In genomic region chr10:68043030-68043429, GRCh38 we compare ENCODE assay signal across 17 cellular contexts. TPM values are rescaled to one million over a fixed set of nuclear protein-coding genes. Genes with fewer than 3 reads are reported as not detected.
A peak's percentile ranks its signal among the peaks of the same experiment; 100 is the strongest.
DNase-seq lines count a peak whose midpoint lies in the region; ATAC-seq, FAIRE-seq and TF ChIP-seq lines count a peak whose summit lies in the region.
"Had no signal": no experiment of that assay in that cellular context is flagged by ENCODE, and none has a peak within 500 bp of the region (broad histone marks: within the 10 kb centered on the region; RNA-seq: fewer than 3 reads in every experiment).

No MANE protein-coding gene starts in this region.

- TF ChIP-seq CTCF in activated CD8-positive, alpha-beta T cell treated with anti-CD3 and anti-CD28 coated beads for 36 hours (IDR thresholded peaks at IDR 0.05), result no peak

- H3K4me1 Mint-ChIP-seq in activated CD8-positive, alpha-beta T cell treated with anti-CD3 and anti-CD28 coated beads for 36 hours (ENCODE audit: low read depth), result peaks cover 30% of the 10 kb centered on the region
- peaks cover 2% of the 10 kb centered on the region for H3K4me1 Mint-ChIP-seq in activated CD8-positive, alpha-beta T cell treated with anti-CD3 and anti-CD28 coated beads, Interleukin-2, amount 10 ng/mL, durations not matched to agents 7 days and 5 days (ENCODE audit: low read depth)

- peak; percentile 60 for ATAC-seq in activated CD8-positive, alpha-beta T cell treated with anti-CD3 and anti-CD28 coated beads for 36 hours
- no peak for ATAC-seq in activated CD8-positive, alpha-beta T cell treated with anti-CD3 and anti-CD28 coated beads, Interleukin-2, amount 10 ng/mL, durations not matched to agents 7 days and 5 days
- ATAC-seq in GM21515 (IDR thresholded peaks at IDR 0.05; ENCODE audit: unreplicated experiment), result no peak
- ATAC-seq: naive thymus-derived CD8-positive, alpha-beta T cell; T-helper 17 cell had no signal

- CTCF ChIA-PET in activated CD8-positive, alpha-beta T cell treated with anti-CD3 and anti-CD28 coated beads for 36 hours (lab: Charles Lee), result interaction anchor here (1.7 kb wide), 1 partner anchor 113 kb away, joined by 7 read pairs; no protein-coding TSS in a partner anchor
- CTCF ChIA-PET in activated CD8-positive, alpha-beta T cell treated with anti-CD3 and anti-CD28 coated beads, Interleukin-2, amount 10 ng/mL, durations not matched to agents 7 days and 5 days (lab: Charles Lee), result no interaction called here

- POLR2A ChIA-PET in activated CD8-positive, alpha-beta T cell treated with anti-CD3 and anti-CD28 coated beads for 36 hours (lab: Charles Lee), result no interaction called here
- POLR2A ChIA-PET in activated CD8-positive, alpha-beta T cell treated with anti-CD3 and anti-CD28 coated beads, Interleukin-2, amount 10 ng/mL, durations not matched to agents 7 days and 5 days (lab: Charles Lee), result no interaction called here

- intact Hi-C loops in activated CD8-positive, alpha-beta T cell treated with anti-CD3 and anti-CD28 coated beads for 36 hours (cut with micrococcal nuclease), result no loop called here

- H3K4me3 Mint-ChIP-seq in activated CD8-positive, alpha-beta T cell treated with anti-CD3 and anti-CD28 coated beads for 36 hours, result no peak overlapping the region
- no peak overlapping the region for H3K4me3 Mint-ChIP-seq in activated CD8-positive, alpha-beta T cell treated with anti-CD3 and anti-CD28 coated beads, Interleukin-2, amount 10 ng/mL, durations not matched to agents 7 days and 5 days
- H3K4me3 Mint-ChIP-seq: activated T-helper 1 cell treated with anti-CD3 and anti-CD28 coated beads, Interleukin-12 subunit alpha, Interleukin-12 subunit beta, Interleukin-2, Interleukin-4 antibody, amounts not matched to agents 30 ng/mL and 10 ng/mL and 1 ng/mL, durations not matched to agents 14 hours and 24 hours and 36 hours; naive thymus-derived CD8-positive, alpha-beta T cell; T-helper 17 cell had no signal

- H3K36me3 Mint-ChIP-seq in activated CD8-positive, alpha-beta T cell treated with anti-CD3 and anti-CD28 coated beads for 36 hours (ENCODE audit: low read depth), result peaks cover 11% of the 10 kb centered on the region
- peaks cover 20% of the 10 kb centered on the region for H3K36me3 Mint-ChIP-seq in activated CD8-positive, alpha-beta T cell treated with anti-CD3 and anti-CD28 coated beads, Interleukin-2, amount 10 ng/mL, durations not matched to agents 7 days and 5 days (ENCODE audit: low read depth)

- H3K27ac Mint-ChIP-seq in activated CD8-positive, alpha-beta T cell treated with anti-CD3 and anti-CD28 coated beads for 36 hours, result peak overlapping the region; percentile 61
- H3K27ac Mint-ChIP-seq in activated CD8-positive, alpha-beta T cell treated with anti-CD3 and anti-CD28 coated beads, Interleukin-2, amount 10 ng/mL, durations not matched to agents 7 days and 5 days, result no peak overlapping the region
- H3K27ac Mint-ChIP-seq: activated T-helper 1 cell treated with anti-CD3 and anti-CD28 coated beads, Interleukin-12 subunit alpha, Interleukin-12 subunit beta, Interleukin-2, Interleukin-4 antibody, amounts not matched to agents 30 ng/mL and 10 ng/mL and 1 ng/mL, durations not matched to agents 14 hours and 24 hours and 36 hours; T-helper 17 cell had no signal

- no peak for DNase-seq in activated CD8-positive, alpha-beta T cell treated with anti-CD3 and anti-CD28 coated beads for 36 hours
- no peak for DNase-seq in activated CD8-positive, alpha-beta T cell treated with anti-CD3 and anti-CD28 coated beads, Interleukin-2, amount 10 ng/mL, durations not matched to agents 7 days and 5 days
- DNase-seq in H54 (ENCODE audit: insufficient read length, low spot score) (peak; percentile 6), amniotic stem cell (lab: John Stamatoyannopoulos, UW) (peak; percentile 5), non-pigmented ciliary epithelial cell (ENCODE audit: low read depth) (peak; percentile 9), SHP77 (lab: John Stamatoyannopoulos, UW) (no peak), NCI-H2196 (lab: John Stamatoyannopoulos, UW; ENCODE audit: unreplicated experiment) (no peak)
- DNase-seq: ACHN; activated CD4-positive, alpha-beta T cell treated with anti-CD3 and anti-CD28 coated beads for 1 hour; effector CD8-positive, alpha-beta T cell; foreskin melanocyte; GDM1; naive thymus-derived CD8-positive, alpha-beta T cell; NCI-H2029 treated with DMSO at 0.1 percent for 48 hours; T-helper 17 cell had no signal

- TF ChIP-seq POLR2A in H54 (IDR thresholded peaks at IDR 0.05; ENCODE audit: low read depth, low read length), result no peak

- H3K9me3 Mint-ChIP-seq in activated CD8-positive, alpha-beta T cell treated with anti-CD3 and anti-CD28 coated beads for 36 hours, result no peaks in the 10 kb centered on the region
- no peaks in the 10 kb centered on the region for H3K9me3 Mint-ChIP-seq in activated CD8-positive, alpha-beta T cell treated with anti-CD3 and anti-CD28 coated beads, Interleukin-2, amount 10 ng/mL, durations not matched to agents 7 days and 5 days (ENCODE audit: insufficient read depth)
- H3K9me3 Mint-ChIP-seq: activated T-helper 1 cell treated with anti-CD3 and anti-CD28 coated beads, Interleukin-12 subunit alpha, Interleukin-12 subunit beta, Interleukin-2, Interleukin-4 antibody, amounts not matched to agents 30 ng/mL and 10 ng/mL and 1 ng/mL, durations not matched to agents 14 hours and 24 hours and 36 hours; naive thymus-derived CD8-positive, alpha-beta T cell had no signal

- peak; percentile 52 for FAIRE-seq in H54 (lab: Jason Lieb, UNC)

- no peaks in the 10 kb centered on the region for H3K27me3 Mint-ChIP-seq in activated CD8-positive, alpha-beta T cell treated with anti-CD3 and anti-CD28 coated beads for 36 hours
- no peaks in the 10 kb centered on the region for H3K27me3 Mint-ChIP-seq in activated CD8-positive, alpha-beta T cell treated with anti-CD3 and anti-CD28 coated beads, Interleukin-2, amount 10 ng/mL, durations not matched to agents 7 days and 5 days (ENCODE audit: low read depth)
- H3K27me3 Mint-ChIP-seq: naive thymus-derived CD8-positive, alpha-beta T cell; T-helper 17 cell had no signal

RNA-seq across cellular contexts. Expression of gene HERC4, which starts 32.1 kb away (rescaled TPM):
- total RNA-seq in activated CD8-positive, alpha-beta T cell treated with anti-CD3 and anti-CD28 coated beads for 36 hours, result 10 to 100 TPM; 59.3 to 59.6 TPM
- 10 to 100 TPM; 48.8 to 50.1 TPM for total RNA-seq in activated CD8-positive, alpha-beta T cell treated with anti-CD3 and anti-CD28 coated beads, Interleukin-2, amount 10 ng/mL, durations not matched to agents 7 days and 5 days

Comparison
In these comparisons a context has a peak if more than half of its experiments do, and no peak if none do; other contexts are left out.
1. DNase-seq: peak in H54 (single experiment), amniotic stem cell (single experiment) and non-pigmented ciliary epithelial cell (single experiment); none in activated CD8-positive, alpha-beta T cell treated with anti-CD3 and anti-CD28 coated beads for 36 hours (single experiment), activated CD8-positive, alpha-beta T cell treated with anti-CD3 and anti-CD28 coated beads, Interleukin-2, amount 10 ng/mL, durations not matched to agents 7 days and 5 days (single experiment), SHP77 (0 of 2) and NCI-H2196 (single experiment).